Comparison of ENCODE assay signal across 8 cellular contexts in genomic region chr2:231780909-231781797, GRCh38.
DNase-seq lines count a peak whose midpoint lies in the region; ATAC-seq and TF ChIP-seq lines count a peak whose summit lies in the region.

Gene PDE6D (minus strand): TSS chr2:231781282. CDS start chr2:231781114, 168 bp downstream.

- H3K9me3 Mint-ChIP-seq in activated naive CD4-positive, alpha-beta T cell treated with anti-CD3 and anti-CD28 coated beads, Interleukin-2, amount 50 U/mL, for 24 hours = no peaks in the 10 kb centered on the region

- H3K4me1 Mint-ChIP-seq in activated naive CD4-positive, alpha-beta T cell treated with anti-CD3 and anti-CD28 coated beads, Interleukin-2, amount 50 U/mL, for 24 hours = peaks cover 61% of the 10 kb centered on the region

- H3K27me3 Mint-ChIP-seq in activated naive CD4-positive, alpha-beta T cell treated with anti-CD3 and anti-CD28 coated beads, Interleukin-2, amount 50 U/mL, for 24 hours = no peaks in the 10 kb centered on the region

- peak within 1 kb of the TSS; percentile 98 for H3K4me3 Mint-ChIP-seq in activated naive CD4-positive, alpha-beta T cell treated with anti-CD3 and anti-CD28 coated beads, Interleukin-2, amount 50 U/mL, for 24 hours

- H3K36me3 ChIP-seq in GM06990 (ENCODE audit: control insufficient read depth, insufficient read depth, low read length) = no peaks in the 10 kb centered on the region

- ATAC-seq in HG02588 (IDR thresholded peaks at IDR 0.05; ENCODE audit: unreplicated experiment) (peak; percentile 90), SK-N-SH treated with all-trans-retinoic acid at 6 μM for 48 hours (peak; percentile 97)

- TF ChIP-seq CTCF in GM06990 (IDR thresholded peaks at IDR 0.05; ENCODE audit: insufficient read depth, low read length, poor library complexity, severe bottlenecking) = no peak

- peak; percentile 97 for DNase-seq in GM06990 (ENCODE audit: extremely low read depth, insufficient read length)
- peak; percentile 87 for DNase-seq in NCI-H1092 (lab: John Stamatoyannopoulos, UW)
- peak; percentile 99 for DNase-seq in germinal center (ENCODE audit: low spot score)
- peak; percentile 96 for DNase-seq in non-pigmented ciliary epithelial cell (ENCODE audit: low read depth)
- DNase-seq in superior temporal gyrus (ENCODE audit: extremely low spot score) = peak; percentile 100

- H3K36me3 Mint-ChIP-seq in activated naive CD4-positive, alpha-beta T cell treated with anti-CD3 and anti-CD28 coated beads, Interleukin-2, amount 50 U/mL, for 24 hours = peaks cover 2% of the 10 kb centered on the region

- no peaks in the 10 kb centered on the region for H3K27me3 ChIP-seq in GM06990 (replicated peaks; ENCODE audit: control insufficient read depth, insufficient read depth, low read length)

- peak within 1 kb of the TSS; percentile 96 for H3K27ac Mint-ChIP-seq in activated naive CD4-positive, alpha-beta T cell treated with anti-CD3 and anti-CD28 coated beads, Interleukin-2, amount 50 U/mL, for 24 hours

- H3K4me3 ChIP-seq in GM06990 (replicated peaks; ENCODE audit: low read depth, low read length) = peak within 1 kb of the TSS; percentile 86

TF ChIP-seq in SK-N-SH treated with all-trans-retinoic acid at 6 μM for 48 hours, 23 proteins besides CTCF, POLR2A, EP300 and RAD21:
- TF ChIP-seq CSRNP3 (CRISPR knock-in tag; IDR thresholded peaks at IDR 0.05) (no peak), ZC3H10 (CRISPR knock-in tag; IDR thresholded peaks at IDR 0.05) (no peak), PATZ1 (CRISPR knock-in tag; IDR thresholded peaks at IDR 0.05; ENCODE audit: borderline replicate concordance) (no peak), TOX (CRISPR knock-in tag; IDR thresholded peaks at IDR 0.05; ENCODE audit: borderline replicate concordance) (no peak), ZFP30 (CRISPR knock-in tag; IDR thresholded peaks at IDR 0.05) (no peak), ZFP3 (CRISPR knock-in tag; IDR thresholded peaks at IDR 0.05) (0 out of 2 replicates have a peak, but pooled peaks have one; percentile 40), ZNF8 (CRISPR knock-in tag; IDR thresholded peaks at IDR 0.05) (no peak), ESRRG (CRISPR knock-in tag; IDR thresholded peaks at IDR 0.05) (no peak), TSHZ2 (CRISPR knock-in tag; IDR thresholded peaks at IDR 0.05) (peak; percentile 83), ZNF70 (CRISPR knock-in tag; IDR thresholded peaks at IDR 0.05) (no peak), GLIS3 (CRISPR knock-in tag; IDR thresholded peaks at IDR 0.05) (no peak), OSR1 (CRISPR knock-in tag; IDR thresholded peaks at IDR 0.05) (no peak)

Comparison
In these comparisons a context has a peak if more than half of its experiments do, and no peak if none do; other contexts are left out.
1. Peak in every context shown above with its lines: DNase-seq, ATAC-seq and H3K4me3 ChIP-seq.